1 cellular context compared by ENCODE assay signal in genomic region chr7:143408686-143409551, GRCh38.
TF ChIP-seq lines count a peak whose summit lies in the region.

TSS of gene EPHA1 (minus strand) at chr7:143408856. CDS start at chr7:143408805, 51 bp downstream.

TF ChIP-seq in HEK293, 187 proteins besides CTCF, POLR2A, EP300 and RAD21 (continued from another document):
- TF ChIP-seq REST (tag by site-specific recombination; IDR thresholded peaks at IDR 0.05) (no peak), ZNF341 (tag by site-specific recombination; IDR thresholded peaks at IDR 0.05; ENCODE audit: low read depth) (no peak), HOXC10 (CRISPR knock-in tag; IDR thresholded peaks at IDR 0.05) (no peak), KLF1 (tag by site-specific recombination; IDR thresholded peaks at IDR 0.05) (no peak), ZNF404 (tag by site-specific recombination; IDR thresholded peaks at IDR 0.05) (no peak), ZNF423 (tag by site-specific recombination; IDR thresholded peaks at IDR 0.05) (no peak), ZNF704 (tag by site-specific recombination; IDR thresholded peaks at IDR 0.05) (no peak), ZSCAN5A (tag by site-specific recombination; IDR thresholded peaks at IDR 0.05) (no peak)
